In genomic region chr16:11250091-11250785, GRCh38 we compare ENCODE assay signal across 11 cellular contexts. TPM values are rescaled to one million over a fixed set of nuclear protein-coding genes. Genes with fewer than 3 reads are reported as not detected.
DNase-seq lines count a peak whose midpoint lies in the region; FAIRE-seq and TF ChIP-seq lines count a peak whose summit lies in the region.
"Had no signal": no experiment of that assay in that cellular context is flagged by ENCODE, and none has a peak within 500 bp of the region (broad histone marks: within the 10 kb centered on the region; RNA-seq: fewer than 3 reads in every experiment).

No MANE protein-coding gene starts in this region.

- no peak overlapping the region for H3K9ac ChIP-seq in astrocyte (ENCODE audit: low read length)
- no peak overlapping the region for H3K9ac ChIP-seq in neuronal stem cell (ENCODE audit: low read depth, low read length, poor library complexity)
- H3K9ac ChIP-seq: BLaER1 had no signal

- H3K27ac ChIP-seq in astrocyte (ENCODE audit: low read depth, low read length) (no peak overlapping the region), neuronal stem cell (replicated peaks; ENCODE audit: low read length) (no peak overlapping the region), osteoblast (ENCODE audit: low read depth, low read length) (no peak overlapping the region)
- H3K27ac ChIP-seq: BLaER1 had no signal

- H2AK5ac ChIP-seq in neuronal stem cell (ENCODE audit: low read depth, low read length): peak overlapping the region; percentile 85

- no peaks in the 10 kb centered on the region for H3K79me1 ChIP-seq in neuronal stem cell (ENCODE audit: low read depth, low read length)

- H3K79me2 ChIP-seq in astrocyte (ENCODE audit: insufficient read depth, low read length): peaks cover 26% of the 10 kb centered on the region
- H3K79me2 ChIP-seq in osteoblast (ENCODE audit: insufficient read depth, low read length): no peaks in the 10 kb centered on the region

- H2AFZ ChIP-seq in astrocyte (ENCODE audit: low read depth, low read length) (no peak overlapping the region), neuronal stem cell (ENCODE audit: low read length) (no peak overlapping the region), osteoblast (ENCODE audit: low read length) (no peak overlapping the region)

- H4K20me1 ChIP-seq in astrocyte (ENCODE audit: insufficient read depth, low read length): peaks cover 45% of the 10 kb centered on the region
- H4K20me1 ChIP-seq in osteoblast (ENCODE audit: insufficient read depth, low read length): peaks cover 11% of the 10 kb centered on the region

- no peak overlapping the region for H4K8ac ChIP-seq in neuronal stem cell (ENCODE audit: low read depth, low read length)

- H3K4me3 ChIP-seq in astrocyte (ENCODE audit: insufficient read depth, low read depth, low read length): no peak overlapping the region
- H3K4me3 ChIP-seq in neuronal stem cell (ENCODE audit: low read length in 2 of 2): no peak overlapping the region
- no peak overlapping the region for H3K4me3 ChIP-seq in osteoblast (ENCODE audit: insufficient read depth, low read length)
- H3K4me3 ChIP-seq: BLaER1 had no signal

- H4K91ac ChIP-seq in neuronal stem cell (ENCODE audit: low read depth, low read length, poor library complexity): no peak overlapping the region

- no peak overlapping the region for H2BK5ac ChIP-seq in neuronal stem cell (ENCODE audit: low read length)

- H3K4me3 Mint-ChIP-seq in astrocyte (ENCODE audit: unreplicated experiment): no peak overlapping the region

- FAIRE-seq in astrocyte (lab: Jason Lieb, UNC): no peak

- H3K4me2 ChIP-seq in astrocyte (ENCODE audit: low read length): no peak overlapping the region
- H3K4me2 ChIP-seq in neuronal stem cell (ENCODE audit: insufficient read depth, low read length, poor library complexity, severe bottlenecking): no peak overlapping the region
- H3K4me2 ChIP-seq in osteoblast (ENCODE audit: insufficient read depth, low read length): no peak overlapping the region
- H3K4me2 ChIP-seq: BLaER1 had no signal

- peak overlapping the region; percentile 9 for H3K27ac Mint-ChIP-seq in astrocyte (ENCODE audit: unreplicated experiment)

- no peak overlapping the region for H3K4ac ChIP-seq in neuronal stem cell (ENCODE audit: low read length)

- peaks cover 32% of the 10 kb centered on the region for H3K4me1 ChIP-seq in astrocyte (ENCODE audit: insufficient read depth, low read length)
- H3K4me1 ChIP-seq in neuronal stem cell (ENCODE audit: control insufficient read depth in 2 of 2, insufficient read depth in 1 of 2, low read depth in 1 of 2, low read length in 2 of 2): peaks cover under 1 to 3% of the 10 kb centered on the region in 2 donors
- H3K4me1 ChIP-seq in osteoblast (ENCODE audit: insufficient read depth, low read length): peaks cover 14% of the 10 kb centered on the region

- H3K36me3 ChIP-seq in astrocyte (ENCODE audit: insufficient read depth, low read length): no peaks in the 10 kb centered on the region
- H3K36me3 ChIP-seq in neuronal stem cell (replicated peaks in 1 of 2; ENCODE audit: control insufficient read depth in 2 of 2, insufficient read depth in 2 of 2, low read length in 2 of 2): peaks cover 0 to 18% of the 10 kb centered on the region in 2 donors
- H3K36me3 ChIP-seq in osteoblast (ENCODE audit: insufficient read depth, low read length): no peaks in the 10 kb centered on the region
- H3K36me3 ChIP-seq: BLaER1 had no signal

- H3K36me3 Mint-ChIP-seq in astrocyte (ENCODE audit: low read depth, unreplicated experiment): peaks cover 2% of the 10 kb centered on the region

- no peak overlapping the region for H2BK15ac ChIP-seq in neuronal stem cell (ENCODE audit: low read length)

- TF ChIP-seq CTCF in astrocyte (IDR thresholded peaks at IDR 0.05; ENCODE audit: insufficient read depth, low read depth, low read length) (no peak), osteoblast (IDR thresholded peaks at IDR 0.05; ENCODE audit: extremely low read depth, low read depth, low read length) (no peak)

- H3K9me3 ChIP-seq in astrocyte (ENCODE audit: insufficient read depth, low read depth, low read length) (no peaks in the 10 kb centered on the region), neuronal stem cell (replicated peaks in 1 of 2; ENCODE audit: control insufficient read depth in 2 of 2, insufficient read depth in 1 of 2, low read depth in 1 of 2, low read length in 2 of 2) (no peaks in the 10 kb centered on the region), osteoblast (ENCODE audit: low read depth, low read length) (no peaks in the 10 kb centered on the region)
- H3K9me3 ChIP-seq: BLaER1 had no signal

- no peak overlapping the region for H2BK120ac ChIP-seq in neuronal stem cell (ENCODE audit: low read depth, low read length)

- DNase-seq in activated T-cell treated with anti-CD3 and anti-CD28 coated beads, Interleukin-2, amount 50 U/mL, for 1 hour: peak; percentile 29
- no peak for DNase-seq in activated T-cell treated with anti-CD3 and anti-CD28 coated beads for 4 hours
- peak; percentile 70 for DNase-seq in NCI-H2196 (lab: John Stamatoyannopoulos, UW; ENCODE audit: unreplicated experiment)
- no peak for DNase-seq in astrocyte (ENCODE audit: low read depth)
- DNase-seq in neuronal stem cell (ENCODE audit: low spot score): no peak
- DNase-seq in KG1 (lab: John Stamatoyannopoulos, UW): no peak
- no peak for DNase-seq in NK-92 (lab: John Stamatoyannopoulos, UW; ENCODE audit: unreplicated experiment)
- no peak for DNase-seq in osteoblast (ENCODE audit: insufficient read length, low spot score, missing footprints)
- DNase-seq: SIG-M5 had no signal

- peak overlapping the region; percentile 75 for H3K18ac ChIP-seq in neuronal stem cell (ENCODE audit: low read length)

- no peak overlapping the region for H3K23ac ChIP-seq in neuronal stem cell (ENCODE audit: low read depth, low read length, poor library complexity)

- no peak overlapping the region for H3K14ac ChIP-seq in neuronal stem cell (ENCODE audit: low read length)

- H2BK12ac ChIP-seq in neuronal stem cell (ENCODE audit: low read length): no peak overlapping the region

- H3K4me1 Mint-ChIP-seq in astrocyte (ENCODE audit: low read depth, unreplicated experiment): peaks cover 16% of the 10 kb centered on the region

- no peaks in the 10 kb centered on the region for H3K27me3 ChIP-seq in astrocyte (ENCODE audit: insufficient read depth, low read length)
- peaks cover 0 to 12% (median 0%) of the 10 kb centered on the region in 3 experiments for H3K27me3 ChIP-seq in neuronal stem cell (ENCODE audit: control insufficient read depth in 3 of 3, insufficient read depth in 3 of 3, low read depth in 1 of 3, low read length in 3 of 3)
- H3K27me3 ChIP-seq in osteoblast (ENCODE audit: insufficient read depth, low read length): no peaks in the 10 kb centered on the region
- H3K27me3 ChIP-seq: BLaER1 had no signal

- no CpG with 5 or more reads among the region's 16 CpGs for WGBS in neuronal stem cell (ENCODE audit: extremely low coverage in 2 of 2, insufficient read length in 2 of 2, insufficient replicate concordance in 1 of 2), 2 donors

- H3K27me3 Mint-ChIP-seq in astrocyte (ENCODE audit: low read depth, unreplicated experiment): no peaks in the 10 kb centered on the region

- H3K9me3 Mint-ChIP-seq in astrocyte (ENCODE audit: unreplicated experiment): no peaks in the 10 kb centered on the region

RNA-seq across cellular contexts. Expression of gene SOCS1, which starts 5.8 kb away (rescaled TPM):
- 16.0 and 20.2 TPM in 2 replicates for total RNA-seq in astrocyte
- 3.4 TPM for polyA plus RNA-seq in neuronal stem cell (2013, experiment 1 of 2)
- 3.6 TPM for polyA plus RNA-seq in neuronal stem cell (2013, experiment 2 of 2)
- total RNA-seq in osteoblast: 1.1 and 1.8 TPM in 2 replicates

RNA-seq across cellular contexts. Expression of gene TNP2, which starts 18.9 kb away (rescaled TPM):
- not detected in 2 replicates for total RNA-seq in astrocyte
- polyA plus RNA-seq in neuronal stem cell (2013, experiment 1 of 2): not detected
- not detected for polyA plus RNA-seq in neuronal stem cell (2013, experiment 2 of 2)
- not detected in 2 replicates for total RNA-seq in osteoblast
- total RNA-seq: temporal lobe had no signal

RNA-seq across cellular contexts. Expression of gene PRM3, which starts 23.2 kb away (rescaled TPM):
- total RNA-seq in astrocyte: not detected in 2 replicates
- not detected for polyA plus RNA-seq in neuronal stem cell (2013, experiment 1 of 2)
- not detected for polyA plus RNA-seq in neuronal stem cell (2013, experiment 2 of 2)
- total RNA-seq in osteoblast: not detected in 2 replicates
- total RNA-seq: temporal lobe had no signal

RNA-seq across cellular contexts. Expression of gene PRM2, which starts 26.0 kb away (rescaled TPM):
- total RNA-seq in astrocyte (not detected in 2 replicates), osteoblast (not detected in 2 replicates)
- polyA plus RNA-seq in neuronal stem cell (2013, experiment 1 of 2): not detected
- not detected for polyA plus RNA-seq in neuronal stem cell (2013, experiment 2 of 2)
- total RNA-seq: temporal lobe had no signal

RNA-seq across cellular contexts. Expression of gene PRM1, which starts 30.9 kb away (rescaled TPM):
- total RNA-seq in astrocyte (not detected in 2 replicates), osteoblast (not detected in 2 replicates)
- polyA plus RNA-seq in neuronal stem cell (2013, experiment 1 of 2): not detected
- polyA plus RNA-seq in neuronal stem cell (2013, experiment 2 of 2): not detected
- total RNA-seq: temporal lobe had no signal

Comparison
In these comparisons a context has a peak if more than half of its experiments do, and no peak if none do; other contexts are left out.
1. DNase-seq: peak in activated T-cell treated with anti-CD3 and anti-CD28 coated beads, Interleukin-2, amount 50 U/mL, for 1 hour (single experiment) and NCI-H2196 (single experiment); none in activated T-cell treated with anti-CD3 and anti-CD28 coated beads for 4 hours (single experiment), astrocyte (single experiment), neuronal stem cell (single experiment), KG1 (single experiment), NK-92 (single experiment) and osteoblast (single experiment).